1 cellular context compared by ENCODE assay signal in genomic region chr3:23752126-23752525, GRCh38.
TF ChIP-seq lines count a peak whose summit lies in the region.

No MANE protein-coding gene starts in this region.

TF ChIP-seq in GM12878, 131 proteins besides CTCF, POLR2A, EP300 and RAD21:
- TF ChIP-seq SMC3 (IDR thresholded peaks at IDR 0.05; ENCODE audit: borderline replicate concordance, low read length): no peak
- TF ChIP-seq NFIC (IDR thresholded peaks at IDR 0.05; ENCODE audit: low read depth, low read length): no peak
- TF ChIP-seq TBL1XR1 (IDR thresholded peaks at IDR 0.05; ENCODE audit: low read depth, low read length): no peak
- no peak for TF ChIP-seq PBX3 (IDR thresholded peaks at IDR 0.05; ENCODE audit: insufficient replicate concordance, low read depth, low read length)
- TF ChIP-seq EGR1 (IDR thresholded peaks at IDR 0.05; ENCODE audit: borderline replicate concordance in 1 of 2, low read depth in 2 of 2, low read length in 2 of 2): no peak
- no peak for TF ChIP-seq RB1 (IDR thresholded peaks at IDR 0.05; ENCODE audit: borderline replicate concordance)
